Comparison of ENCODE assay signal across 22 cellular contexts in genomic region chr15:23855260-23855659, GRCh38.
"Had no signal": no experiment of that assay in that cellular context is flagged by ENCODE, and none has a peak within 500 bp of the region (broad histone marks: within the 10 kb centered on the region; RNA-seq: fewer than 3 reads in every experiment).

No MANE protein-coding gene starts in this region.

- H3K27ac Mint-ChIP-seq: activated naive CD4-positive, alpha-beta T cell treated with anti-CD3 and anti-CD28 coated beads, Interleukin-2, amount 10 ng/mL, durations not matched to agents 7 days and 5 days; activated naive CD8-positive, alpha-beta T cell treated with anti-CD3 and anti-CD28 coated beads, Interleukin-2, amount 50 U/mL, for 24 hours; endodermal cell; stimulated activated naive B cell treated with anti-CD40 and anti-IgM and Interleukin-4, amounts not matched to agents 10 μg/mL and 1 μg/mL and 100 μg/mL, for 72 hours; T-helper 1 cell treated with Interleukin-12 subunit alpha and Interleukin-12 subunit beta and Interleukin-4 antibody, amounts not matched to agents 30 μg/mL and 1 μg/mL, for 36 hours had no signal

- H3K9me3 ChIP-seq: body of pancreas, colonic mucosa, left ventricle myocardium inferior, neutrophil, thyroid gland had no signal

- DNase-seq: activated CD8-positive, alpha-beta memory T cell treated with anti-CD3 and anti-CD28 coated beads for 24 hours; activated CD8-positive, alpha-beta memory T cell treated with anti-CD3 and anti-CD28 coated beads, Interleukin-2, amount 50 U/mL, for 48 hours; activated effector memory CD4-positive, alpha-beta T cell treated with Interleukin-2 at 50 U/mL for 16 hours; activated naive CD4-positive, alpha-beta T cell treated with anti-CD3 and anti-CD28 coated beads, Interleukin-2, amount 10 ng/mL, durations not matched to agents 7 days and 5 days; activated naive CD8-positive, alpha-beta T cell treated with anti-CD3 and anti-CD28 coated beads, Interleukin-2, amount 50 U/mL, for 24 hours; activated T-cell treated with anti-CD3 and anti-CD28 coated beads, Interleukin-2, amount 50 U/mL, for 48 hours; body of pancreas; central memory CD4-positive, alpha-beta T cell; colonic mucosa; foreskin keratinocyte; hypothalamus; kidney; left ventricle myocardium inferior; sigmoid colon; stimulated activated naive B cell treated with anti-CD40 and anti-IgM and Interleukin-4, amounts not matched to agents 10 μg/mL and 1 μg/mL and 100 μg/mL, for 72 hours; thyroid gland had no signal

- H3K4me3 Mint-ChIP-seq: activated naive CD4-positive, alpha-beta T cell treated with anti-CD3 and anti-CD28 coated beads, Interleukin-2, amount 10 ng/mL, durations not matched to agents 7 days and 5 days; activated naive CD8-positive, alpha-beta T cell treated with anti-CD3 and anti-CD28 coated beads, Interleukin-2, amount 50 U/mL, for 24 hours; endodermal cell; stimulated activated naive B cell treated with anti-CD40 and anti-IgM and Interleukin-4, amounts not matched to agents 10 μg/mL and 1 μg/mL and 100 μg/mL, for 72 hours; T-helper 1 cell treated with Interleukin-12 subunit alpha and Interleukin-12 subunit beta and Interleukin-4 antibody, amounts not matched to agents 30 μg/mL and 1 μg/mL, for 36 hours had no signal

- H3K9me3 Mint-ChIP-seq: activated naive CD8-positive, alpha-beta T cell treated with anti-CD3 and anti-CD28 coated beads, Interleukin-2, amount 50 U/mL, for 24 hours had no signal

- ATAC-seq: activated CD4-positive, CD25-positive, alpha-beta regulatory T cell treated with anti-CD3 and anti-CD28 coated beads, Interleukin-2, amount 50 U/mL, for 24 hours; activated naive CD8-positive, alpha-beta T cell treated with anti-CD3 and anti-CD28 coated beads, Interleukin-2, amount 50 U/mL, for 24 hours; body of pancreas; foreskin keratinocyte; stimulated activated naive B cell treated with anti-CD40 and anti-IgM and Interleukin-4, amounts not matched to agents 10 μg/mL and 1 μg/mL and 100 μg/mL, for 72 hours had no signal

- H3K27ac ChIP-seq: body of pancreas, colonic mucosa, epithelial cell of prostate, foreskin keratinocyte, left ventricle myocardium inferior, neutrophil, parathyroid adenoma, sigmoid colon, thyroid gland had no signal

- H3K4me1 Mint-ChIP-seq: activated naive CD4-positive, alpha-beta T cell treated with anti-CD3 and anti-CD28 coated beads, Interleukin-2, amount 10 ng/mL, durations not matched to agents 7 days and 5 days; activated naive CD8-positive, alpha-beta T cell treated with anti-CD3 and anti-CD28 coated beads, Interleukin-2, amount 50 U/mL, for 24 hours; stimulated activated naive B cell treated with anti-CD40 and anti-IgM and Interleukin-4, amounts not matched to agents 10 μg/mL and 1 μg/mL and 100 μg/mL, for 72 hours had no signal

- H3K9ac ChIP-seq: parathyroid adenoma had no signal

- H3K27me3 ChIP-seq: body of pancreas, colonic mucosa, foreskin keratinocyte, neutrophil, sigmoid colon, thyroid gland had no signal

- H3K36me3 ChIP-seq: colonic mucosa, left ventricle myocardium inferior, neutrophil, sigmoid colon, thyroid gland had no signal

- H3K4me1 ChIP-seq: body of pancreas, colonic mucosa, foreskin keratinocyte, left ventricle myocardium inferior, parathyroid adenoma, sigmoid colon, thyroid gland had no signal

- H3K36me3 Mint-ChIP-seq: activated naive CD4-positive, alpha-beta T cell treated with anti-CD3 and anti-CD28 coated beads, Interleukin-2, amount 10 ng/mL, durations not matched to agents 7 days and 5 days; stimulated activated naive B cell treated with anti-CD40 and anti-IgM and Interleukin-4, amounts not matched to agents 10 μg/mL and 1 μg/mL and 100 μg/mL, for 72 hours had no signal

- H3K79me2 ChIP-seq: parathyroid adenoma had no signal

- H3K4me3 ChIP-seq: body of pancreas, colonic mucosa, left ventricle myocardium inferior, sigmoid colon, thyroid gland had no signal

- H2AFZ ChIP-seq: parathyroid adenoma had no signal
